Comparison of ENCODE assay signal across 11 cellular contexts in genomic region chr1:209659909-209660308, GRCh38. TPM values are rescaled to one million over a fixed set of nuclear protein-coding genes. Genes with fewer than 3 reads are reported as not detected.
DNase-seq lines count a peak whose midpoint lies in the region; ATAC-seq and TF ChIP-seq lines count a peak whose summit lies in the region.
"Had no signal": no experiment of that assay in that cellular context is flagged by ENCODE, and none has a peak within 500 bp of the region (broad histone marks: within the 10 kb centered on the region; RNA-seq: fewer than 3 reads in every experiment).

No MANE protein-coding gene starts in this region.

- TF ChIP-seq EP300 in Ishikawa (IDR thresholded peaks at IDR 0.05; ENCODE audit: borderline replicate concordance) = peak; percentile 51; the same call in 1 of the 2 replicates

- ATAC-seq in GM18499 (IDR thresholded peaks at IDR 0.05; ENCODE audit: insufficient read depth, unreplicated experiment) = peak; percentile 66
- peak; percentile 68 for ATAC-seq in GM21447 (IDR thresholded peaks at IDR 0.05; ENCODE audit: unreplicated experiment)
- peak; percentile 1 for ATAC-seq in foreskin keratinocyte

- peak in 1 of 2 donors; percentile 87 for DNase-seq in foreskin keratinocyte
- no peak for DNase-seq in SHP77 (lab: John Stamatoyannopoulos, UW)
- no peak for DNase-seq in NCI-H446 treated with DMSO at 0.1 percent for 48 hours (lab: John Stamatoyannopoulos, UW)
- no peak for DNase-seq in activated CD4-positive, alpha-beta T cell treated with anti-CD3 and anti-CD28 coated beads, Interleukin-2, amount 50 U/mL, for 4 hours
- DNase-seq in SK-N-DZ (ENCODE audit: low spot score) = no peak
- DNase-seq: GM23248 had no signal

- H3K27ac ChIP-seq in foreskin keratinocyte = peak overlapping the region; percentile 64
- H3K27ac ChIP-seq: GM23248, thoracic aorta had no signal

- TF ChIP-seq CTCF in foreskin keratinocyte (conservative IDR thresholded peaks at IDR 0.05) = no peak

- peaks cover 43% of the 10 kb centered on the region for H3K4me1 ChIP-seq in foreskin keratinocyte

- no peak for TF ChIP-seq RAD21 in Ishikawa (IDR thresholded peaks at IDR 0.05; ENCODE audit: low read depth)

- H3K27me3 ChIP-seq in foreskin keratinocyte = no peaks in the 10 kb centered on the region

TF ChIP-seq in Ishikawa, 13 proteins besides CTCF, POLR2A, EP300 and RAD21:
- no peak for TF ChIP-seq REST (IDR thresholded peaks at IDR 0.05; ENCODE audit: low read depth)
- no peak for TF ChIP-seq EGR1 (IDR thresholded peaks at IDR 0.05)
- no peak for TF ChIP-seq CEBPB (IDR thresholded peaks at IDR 0.05)
- no peak for TF ChIP-seq TEAD4 (IDR thresholded peaks at IDR 0.05)
- no peak for TF ChIP-seq USF1 (IDR thresholded peaks at IDR 0.05)
- no peak; the same call in 1 of the 2 replicates for TF ChIP-seq FOXM1 (IDR thresholded peaks at IDR 0.05; ENCODE audit: borderline replicate concordance, low read depth)
- no peak for TF ChIP-seq ZBTB7A (IDR thresholded peaks at IDR 0.05; ENCODE audit: low read depth)
- TF ChIP-seq, protein P1, sequence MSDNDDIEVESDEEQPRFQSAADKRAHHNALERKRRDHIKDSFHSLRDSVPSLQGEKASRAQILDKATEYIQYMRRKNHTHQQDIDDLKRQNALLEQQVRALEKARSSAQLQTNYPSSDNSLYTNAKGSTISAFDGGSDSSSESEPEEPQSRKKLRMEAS (IDR thresholded peaks at IDR 0.05) = no peak
- TF ChIP-seq YY1 (IDR thresholded peaks at IDR 0.05; ENCODE audit: low read depth) = no peak
- no peak for TF ChIP-seq NFIC (IDR thresholded peaks at IDR 0.05)
- no peak for TF ChIP-seq TAF1 (IDR thresholded peaks at IDR 0.05; ENCODE audit: low read depth)
- no peak for TF ChIP-seq CREB1 (IDR thresholded peaks at IDR 0.05; ENCODE audit: low read depth)
- TF ChIP-seq TCF12 (IDR thresholded peaks at IDR 0.05; ENCODE audit: low read depth) = no peak

RNA-seq across cellular contexts. Expression of gene LAMB3, which starts 7.7 kb away (rescaled TPM):
- 1,286 and 1,603 TPM in 2 replicates for total RNA-seq in foreskin keratinocyte
- 823 and 1,080 TPM in 2 replicates for polyA plus RNA-seq in foreskin keratinocyte
- 0.03 and 0.29 TPM in 2 replicates for polyA plus RNA-seq in SK-N-DZ (2014; cell fraction: cytosol; rRNA removed)
- polyA plus RNA-seq in SK-N-DZ (2014; cell fraction: nucleus; rRNA removed) = 0.04 TPM in 1 of 2 replicates, not detected in the other

RNA-seq across cellular contexts. Expression of gene G0S2, which starts 15.3 kb away (rescaled TPM):
- total RNA-seq in foreskin keratinocyte = 19.7 and 24.0 TPM in 2 replicates
- 22.5 and 29.7 TPM in 2 replicates for polyA plus RNA-seq in foreskin keratinocyte
- 0.75 TPM in 1 of 2 replicates, not detected in the other for polyA plus RNA-seq in SK-N-DZ (2014; cell fraction: cytosol; rRNA removed)
- polyA plus RNA-seq in SK-N-DZ (2014; cell fraction: nucleus; rRNA removed) = not detected in 2 replicates

RNA-seq across cellular contexts. Expression of gene HSD11B1, which starts 44.7 kb away (rescaled TPM):
- 0.56 and 0.61 TPM in 2 replicates for total RNA-seq in foreskin keratinocyte
- polyA plus RNA-seq in foreskin keratinocyte = 0.29 and 0.54 TPM in 2 replicates
- not detected in 2 replicates for polyA plus RNA-seq in SK-N-DZ (2014; cell fraction: cytosol; rRNA removed)
- not detected in 2 replicates for polyA plus RNA-seq in SK-N-DZ (2014; cell fraction: nucleus; rRNA removed)
- total RNA-seq: lung microvascular endothelial cell had no signal

Comparison
In these comparisons a context has a peak if more than half of its experiments do, and no peak if none do; other contexts are left out.
1. ATAC-seq: peak in every context shown above with its lines; median percentile 68 in GM21447; 66 in GM18499; 1 in foreskin keratinocyte.